30 cellular contexts compared by ENCODE assay signal in genomic region chr1:93500275-93500674, GRCh38.
"Had no signal": no experiment of that assay in that cellular context is flagged by ENCODE, and none has a peak within 500 bp of the region (broad histone marks: within the 10 kb centered on the region; RNA-seq: fewer than 3 reads in every experiment).

No MANE protein-coding gene starts in this region.

- H3K27ac ChIP-seq: left ventricle myocardium inferior, neutrophil, parathyroid adenoma, right atrium auricular region, stomach, testis, thyroid gland, transverse colon, upper lobe of left lung, vagina had no signal

- H3K4me3 ChIP-seq: left ventricle myocardium inferior, lung, mucosa of descending colon, neural progenitor cell, right atrium auricular region, smooth muscle cell, stomach, testis, thyroid gland, transverse colon, upper lobe of left lung, vagina had no signal

- ATAC-seq: left colon; mucosa of descending colon; naive thymus-derived CD4-positive, alpha-beta T cell; stimulated activated naive B cell treated with anti-CD40 and anti-IgM and Interleukin-4, amounts not matched to agents 10 μg/mL and 1 μg/mL and 100 μg/mL, for 72 hours; stimulated activated naive CD8-positive, alpha-beta T cell treated with anti-CD3 and anti-CD28 coated beads, Interleukin-15, Interleukin-2, amounts not matched to agents 100 U/mL and 50 U/mL, for 24 hours had no signal

- H3K4me1 ChIP-seq: neural progenitor cell, right atrium auricular region, testis, vagina had no signal

- H3K27me3 ChIP-seq: neural progenitor cell, neutrophil, right atrium auricular region, right lobe of liver, stomach, testis, thyroid gland, transverse colon, upper lobe of left lung, vagina had no signal

- FAIRE-seq: islet of Langerhans had no signal

- H3K36me3 Mint-ChIP-seq: immature natural killer cell; naive thymus-derived CD4-positive, alpha-beta T cell had no signal

- H2AFZ ChIP-seq: neural progenitor cell, parathyroid adenoma had no signal

- H3K9me3 ChIP-seq: left ventricle myocardium inferior, mucosa of descending colon, neutrophil, right atrium auricular region, right lobe of liver, stomach, testis, thyroid gland, transverse colon, upper lobe of left lung, vagina had no signal

- H3K9ac ChIP-seq: neural progenitor cell, parathyroid adenoma had no signal

- H3K36me3 ChIP-seq: left ventricle myocardium inferior, neutrophil, right atrium auricular region, right lobe of liver, thyroid gland, transverse colon, vagina had no signal

- H3K4me3 Mint-ChIP-seq: immature natural killer cell; naive thymus-derived CD4-positive, alpha-beta T cell; nephron; neural progenitor cell; stimulated activated naive B cell treated with anti-CD40 and anti-IgM and Interleukin-4, amounts not matched to agents 10 μg/mL and 1 μg/mL and 100 μg/mL, for 72 hours had no signal

- H3K9me3 Mint-ChIP-seq: nephron had no signal

- H3K4me2 ChIP-seq: neural progenitor cell, smooth muscle cell had no signal

- H3K27ac Mint-ChIP-seq: immature natural killer cell; naive thymus-derived CD4-positive, alpha-beta T cell; neural progenitor cell; stimulated activated naive B cell treated with anti-CD40 and anti-IgM and Interleukin-4, amounts not matched to agents 10 μg/mL and 1 μg/mL and 100 μg/mL, for 72 hours had no signal

- H3K27me3 Mint-ChIP-seq: stimulated activated naive B cell treated with anti-CD40 and anti-IgM and Interleukin-4, amounts not matched to agents 10 μg/mL and 1 μg/mL and 100 μg/mL, for 72 hours had no signal

- H3K4me1 Mint-ChIP-seq: neural progenitor cell had no signal

- DNase-seq: hypothalamus; immature natural killer cell; kidney; left colon; left ventricle myocardium inferior; mesendoderm; midbrain; mucosa of descending colon; naive thymus-derived CD4-positive, alpha-beta T cell; occipital lobe; right lobe of liver; stimulated activated CD4-positive, alpha-beta T cell treated with anti-CD3 and anti-CD28 coated beads, Interleukin-15, amount 100 ng/mL, for 24 hours; stimulated activated CD4-positive, alpha-beta T cell treated with anti-CD3 and anti-CD28 coated beads, Interleukin-2, amount 100 ng/mL, for 24 hours; stimulated activated CD4-positive, alpha-beta T cell treated with anti-CD3 and anti-CD28 coated beads, Interleukin-4, amount 100 ng/mL, for 1 hour; stimulated activated naive B cell treated with anti-CD40 and anti-IgM and Interleukin-4, amounts not matched to agents 10 μg/mL and 1 μg/mL and 100 μg/mL, for 72 hours; stimulated activated naive CD8-positive, alpha-beta T cell treated with anti-CD3 and anti-CD28 coated beads, Interleukin-15, Interleukin-2, amounts not matched to agents 100 U/mL and 50 U/mL, for 24 hours; stomach; testis; thyroid gland; transverse colon; upper lobe of left lung had no signal
